27 cellular contexts compared by ENCODE assay signal in the genomic region with DNA sequence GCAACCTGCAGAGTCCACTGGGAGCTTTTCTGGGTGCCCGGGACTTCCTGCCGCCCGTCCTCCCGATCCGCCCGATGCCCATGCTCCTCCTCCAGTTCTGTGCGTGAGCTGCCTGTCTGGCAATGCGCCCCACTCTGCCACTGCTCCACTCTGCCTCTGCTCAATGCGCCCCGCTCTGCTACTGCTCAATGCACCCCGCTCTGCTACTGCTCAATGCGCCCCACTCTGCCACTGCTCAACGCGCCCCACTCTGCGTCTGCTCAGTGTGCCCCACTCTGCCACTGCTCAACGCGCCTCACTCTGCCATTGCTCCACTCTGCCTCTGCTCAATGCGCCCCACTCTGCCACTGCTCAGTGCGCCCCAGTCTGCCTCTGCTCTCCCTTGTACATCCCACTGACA.
"Had no signal": no experiment of that assay in that cellular context is flagged by ENCODE, and none has a peak within 500 bp of the region (broad histone marks: within the 10 kb centered on the region; RNA-seq: fewer than 3 reads in every experiment).

No MANE protein-coding gene starts in this region.

- H3K4me1 ChIP-seq: body of pancreas, breast epithelium, SJCRH30 had no signal

- H3K27me3 ChIP-seq: body of pancreas, breast epithelium, SJCRH30 had no signal

- H3K27ac Mint-ChIP-seq: activated CD4-positive, alpha-beta T cell treated with anti-CD3 and anti-CD28 coated beads, Interleukin-2, amount 10 ng/mL, durations not matched to agents 24 days and 14 days; activated CD8-positive, alpha-beta T cell treated with anti-CD3 and anti-CD28 coated beads for 36 hours; activated naive CD8-positive, alpha-beta T cell treated with anti-CD3 and anti-CD28 coated beads for 36 hours; activated T-cell treated with anti-CD3 and anti-CD28 coated beads, Interleukin-2, amount 50 U/mL, for 72 hours; activated T-helper 17 cell treated with anti-CD3 and anti-CD28 coated beads, Interleukin-2, amount 50 U/mL, for 72 hours; T-helper 1 cell treated with Interleukin-12 subunit alpha and Interleukin-12 subunit beta and Interleukin-4 antibody, amounts not matched to agents 30 μg/mL and 1 μg/mL, for 36 hours; T-helper 2 cell treated with Interferon-gamma antibody and Interleukin-4, amounts not matched to agents 5 μg/mL and 100 μg/mL, for 36 hours had no signal

- H3K4me3 ChIP-seq: body of pancreas, breast epithelium, K562, SJCRH30, SK-N-MC had no signal

- H3K27ac ChIP-seq: body of pancreas, breast epithelium, SJCRH30, SK-N-MC had no signal

- H3K27me3 Mint-ChIP-seq: activated CD4-positive, alpha-beta T cell treated with anti-CD3 and anti-CD28 coated beads, Interleukin-2, amount 10 ng/mL, durations not matched to agents 24 days and 14 days had no signal

- ATAC-seq: activated CD8-positive, alpha-beta T cell treated with anti-CD3 and anti-CD28 coated beads for 36 hours; activated T-cell treated with anti-CD3 and anti-CD28 coated beads, Interleukin-2, amount 50 U/mL, for 72 hours; activated T-helper 17 cell treated with anti-CD3 and anti-CD28 coated beads, Interleukin-2, amount 50 U/mL, for 72 hours; body of pancreas; K562; Panc1 had no signal

- H3K36me3 Mint-ChIP-seq: activated naive CD8-positive, alpha-beta T cell treated with anti-CD3 and anti-CD28 coated beads for 36 hours had no signal

- H3K4me1 Mint-ChIP-seq: activated CD4-positive, alpha-beta T cell treated with anti-CD3 and anti-CD28 coated beads, Interleukin-2, amount 10 ng/mL, durations not matched to agents 24 days and 14 days; activated naive CD8-positive, alpha-beta T cell treated with anti-CD3 and anti-CD28 coated beads for 36 hours; activated T-helper 17 cell treated with anti-CD3 and anti-CD28 coated beads, Interleukin-2, amount 50 U/mL, for 72 hours had no signal

- H3K9me3 ChIP-seq: body of pancreas, breast epithelium, SJCRH30 had no signal

- H3K9me3 Mint-ChIP-seq: activated CD4-positive, alpha-beta T cell treated with anti-CD3 and anti-CD28 coated beads, Interleukin-2, amount 10 ng/mL, durations not matched to agents 24 days and 14 days; T-helper 2 cell treated with Interferon-gamma antibody and Interleukin-4, amounts not matched to agents 5 μg/mL and 100 μg/mL, for 36 hours had no signal

- DNase-seq: activated CD4-positive, alpha-beta T cell treated with anti-CD3 and anti-CD28 coated beads, Interleukin-2, amount 10 ng/mL, durations not matched to agents 24 days and 14 days; activated CD4-positive, alpha-beta T cell treated with anti-CD3 and anti-CD28 coated beads, Interleukin-2, amount 50 U/mL, for 4 hours; activated CD8-positive, alpha-beta T cell treated with anti-CD3 and anti-CD28 coated beads for 36 hours; activated effector memory CD4-positive, alpha-beta T cell treated with anti-CD3 and anti-CD28 coated beads, Interleukin-2, amount 50 U/mL, for 16 hours; activated naive CD4-positive, alpha-beta T cell; activated naive CD4-positive, alpha-beta T cell treated with anti-CD3 and anti-CD28 coated beads, Interleukin-2, amount 50 U/mL, for 16 hours; activated naive CD8-positive, alpha-beta T cell treated with anti-CD3 and anti-CD28 coated beads for 36 hours; activated T-cell treated with anti-CD3 and anti-CD28 coated beads, Interleukin-2, amount 50 U/mL, for 1 hour; activated T-cell treated with anti-CD3 and anti-CD28 coated beads, Interleukin-2, amount 50 U/mL, for 72 hours; amniotic stem cell; body of pancreas; NCI-H1105 treated with DMSO at 0.1 percent for 48 hours; NCI-H1436; NCI-H1694; NCI-H1930; NCI-H2081 treated with DMSO at 0.1 percent for 48 hours; NCI-H345; NCI-H524 treated with DMSO at 0.1 percent for 48 hours; SHP77; SJCRH30 had no signal

- H3K36me3 ChIP-seq: breast epithelium, SJCRH30 had no signal

- H3K4me3 Mint-ChIP-seq: activated CD4-positive, alpha-beta T cell treated with anti-CD3 and anti-CD28 coated beads, Interleukin-2, amount 10 ng/mL, durations not matched to agents 24 days and 14 days; activated CD8-positive, alpha-beta T cell treated with anti-CD3 and anti-CD28 coated beads for 36 hours; activated naive CD8-positive, alpha-beta T cell treated with anti-CD3 and anti-CD28 coated beads for 36 hours; activated T-cell treated with anti-CD3 and anti-CD28 coated beads, Interleukin-2, amount 50 U/mL, for 72 hours; activated T-helper 17 cell treated with anti-CD3 and anti-CD28 coated beads, Interleukin-2, amount 50 U/mL, for 72 hours; T-helper 1 cell treated with Interleukin-12 subunit alpha and Interleukin-12 subunit beta and Interleukin-4 antibody, amounts not matched to agents 30 μg/mL and 1 μg/mL, for 36 hours; T-helper 2 cell treated with Interferon-gamma antibody and Interleukin-4, amounts not matched to agents 5 μg/mL and 100 μg/mL, for 36 hours had no signal
